Comparison of ENCODE assay signal across 2 cellular contexts in the genomic region with DNA sequence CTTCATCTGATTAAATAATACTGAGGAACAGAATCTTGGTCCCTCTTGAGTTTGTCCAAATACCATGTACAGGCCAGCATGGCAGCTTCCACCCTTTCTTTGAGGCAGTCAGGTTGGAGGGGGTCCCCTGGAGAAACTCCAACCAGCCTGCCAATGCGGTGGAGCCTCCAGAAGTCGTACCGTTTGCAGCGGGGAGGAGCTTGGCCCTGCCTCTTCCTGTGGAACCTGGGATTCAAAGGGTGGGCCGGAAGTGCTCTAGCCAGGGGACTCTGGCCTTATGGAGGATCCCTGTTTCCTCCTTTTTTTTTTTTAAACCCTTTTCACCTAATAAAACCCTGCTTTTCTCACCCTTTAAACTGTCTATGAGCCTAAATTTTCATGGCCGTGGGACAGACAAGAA.
TF ChIP-seq lines count a peak whose summit lies in the region.

No MANE protein-coding gene starts in this region.

TF ChIP-seq in IMR-90, 13 proteins besides CTCF, POLR2A, EP300 and RAD21:
- no peak for TF ChIP-seq RFX5 (IDR thresholded peaks at IDR 0.05; ENCODE audit: low read depth, low read length)
- TF ChIP-seq NFE2L2 (IDR thresholded peaks at IDR 0.05; ENCODE audit: low read depth, low read length) = no peak
- TF ChIP-seq, protein P1, sequence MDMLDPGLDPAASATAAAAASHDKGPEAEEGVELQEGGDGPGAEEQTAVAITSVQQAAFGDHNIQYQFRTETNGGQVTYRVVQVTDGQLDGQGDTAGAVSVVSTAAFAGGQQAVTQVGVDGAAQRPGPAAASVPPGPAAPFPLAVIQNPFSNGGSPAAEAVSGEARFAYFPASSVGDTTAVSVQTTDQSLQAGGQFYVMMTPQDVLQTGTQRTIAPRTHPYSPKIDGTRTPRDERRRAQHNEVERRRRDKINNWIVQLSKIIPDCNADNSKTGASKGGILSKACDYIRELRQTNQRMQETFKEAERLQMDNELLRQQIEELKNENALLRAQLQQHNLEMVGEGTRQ (IDR thresholded peaks at IDR 0.05; ENCODE audit: low read depth, low read length) = no peak
- TF ChIP-seq SMC3 (IDR thresholded peaks at IDR 0.05; ENCODE audit: low read depth, low read length) = no peak
- no peak for TF ChIP-seq MAFK (IDR thresholded peaks at IDR 0.05; ENCODE audit: low read depth, low read length)
- TF ChIP-seq CEBPB (IDR thresholded peaks at IDR 0.05; ENCODE audit: low read depth, low read length) = no peak
- no peak for TF ChIP-seq BHLHE40 (IDR thresholded peaks at IDR 0.05; ENCODE audit: low read depth, low read length)
- TF ChIP-seq MXI1 (IDR thresholded peaks at IDR 0.05; ENCODE audit: borderline replicate concordance, low read depth, low read length) = no peak

TF ChIP-seq in K562, 482 proteins besides CTCF, POLR2A, EP300 and RAD21:
- peak; percentile 45; the same call in 1 of the 2 replicates for TF ChIP-seq GABPA (tag; conservative IDR thresholded peaks at IDR 0.05; ENCODE audit: low read depth)
- TF ChIP-seq SLC30A9 (CRISPR knock-in tag; IDR thresholded peaks at IDR 0.05) = no peak
TF ChIP-seq in K562: peak in this region for 1.
